24 cellular contexts compared by ENCODE assay signal in the genomic region with DNA sequence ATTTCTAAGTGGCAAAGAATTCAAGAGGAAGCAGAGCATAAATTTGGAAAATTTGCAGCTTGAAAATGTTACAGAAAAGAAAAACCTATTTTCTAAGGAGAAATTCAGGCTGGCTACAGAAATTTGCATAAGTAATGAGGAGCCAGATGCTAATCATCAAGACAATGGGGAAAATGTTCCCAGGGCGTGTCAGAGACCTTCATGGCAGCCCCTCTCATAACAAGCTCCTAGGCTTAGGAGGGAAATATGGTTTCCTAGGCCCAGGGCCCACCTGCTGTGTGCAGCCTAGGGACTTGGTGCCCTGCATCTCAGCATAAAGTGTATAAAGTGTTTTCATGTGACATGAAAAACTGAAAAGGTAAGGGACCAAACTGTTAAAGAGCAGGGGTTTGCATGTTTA.
"Had no signal": no experiment of that assay in that cellular context is flagged by ENCODE, and none has a peak within 500 bp of the region (broad histone marks: within the 10 kb centered on the region; RNA-seq: fewer than 3 reads in every experiment).

No MANE protein-coding gene starts in this region.

- H3K27ac Mint-ChIP-seq: dendritic cell treated with granulocyte-macrophage colony-stimulating factor and Interleukin-4, amounts not matched to agents 40 ng/mL and 50 ng/mL, for 4 days; effector memory CD8-positive, alpha-beta T cell; endodermal cell; naive thymus-derived CD4-positive, alpha-beta T cell had no signal

- H3K27ac ChIP-seq: colonic mucosa, epithelial cell of prostate, esophagus squamous epithelium, gastrocnemius medialis, heart right ventricle, left lung, lower lobe of right lung had no signal

- H3K27me3 Mint-ChIP-seq: dendritic cell treated with granulocyte-macrophage colony-stimulating factor and Interleukin-4, amounts not matched to agents 40 ng/mL and 50 ng/mL, for 4 days; effector memory CD8-positive, alpha-beta T cell; naive thymus-derived CD4-positive, alpha-beta T cell had no signal

- ATAC-seq: effector memory CD8-positive, alpha-beta T cell; esophagus mucosa; gastrocnemius medialis; heart right ventricle; left cardiac atrium; left lung; left ventricle myocardium superior; lower lobe of right lung; naive thymus-derived CD4-positive, alpha-beta T cell had no signal

- DNase-seq: colonic mucosa; cortex of kidney; effector CD8-positive, alpha-beta T cell; effector memory CD8-positive, alpha-beta T cell; endodermal cell; erythroblast; esophagus squamous epithelium; foreskin fibroblast; foreskin melanocyte; gastrocnemius medialis; glutamatergic neuron; head of caudate nucleus; heart right ventricle; hippocampal formation; left cardiac atrium; left lung; left ventricle myocardium superior; lower lobe of right lung; mesenchymal stem cell; midbrain; naive thymus-derived CD4-positive, alpha-beta T cell had no signal

- H3K4me3 Mint-ChIP-seq: dendritic cell treated with granulocyte-macrophage colony-stimulating factor and Interleukin-4, amounts not matched to agents 40 ng/mL and 50 ng/mL, for 4 days; effector memory CD8-positive, alpha-beta T cell; endodermal cell; naive thymus-derived CD4-positive, alpha-beta T cell had no signal

- H3K4me3 ChIP-seq: colonic mucosa, esophagus squamous epithelium, gastrocnemius medialis, heart right ventricle, left lung, lower lobe of right lung had no signal

- H3K4me1 Mint-ChIP-seq: endodermal cell; naive thymus-derived CD4-positive, alpha-beta T cell had no signal

- H3K4me1 ChIP-seq: colonic mucosa, esophagus squamous epithelium, gastrocnemius medialis, heart right ventricle, left lung, lower lobe of right lung had no signal

- H3K27me3 ChIP-seq: colonic mucosa, esophagus squamous epithelium, gastrocnemius medialis, heart right ventricle, left lung had no signal

- H3K9me3 ChIP-seq: colonic mucosa, esophagus squamous epithelium, gastrocnemius medialis, lower lobe of right lung had no signal

- H3K36me3 ChIP-seq: colonic mucosa, esophagus squamous epithelium, gastrocnemius medialis, heart right ventricle, left lung, lower lobe of right lung had no signal
